ENCODE assay signal across 8 cellular contexts in the genomic region with DNA sequence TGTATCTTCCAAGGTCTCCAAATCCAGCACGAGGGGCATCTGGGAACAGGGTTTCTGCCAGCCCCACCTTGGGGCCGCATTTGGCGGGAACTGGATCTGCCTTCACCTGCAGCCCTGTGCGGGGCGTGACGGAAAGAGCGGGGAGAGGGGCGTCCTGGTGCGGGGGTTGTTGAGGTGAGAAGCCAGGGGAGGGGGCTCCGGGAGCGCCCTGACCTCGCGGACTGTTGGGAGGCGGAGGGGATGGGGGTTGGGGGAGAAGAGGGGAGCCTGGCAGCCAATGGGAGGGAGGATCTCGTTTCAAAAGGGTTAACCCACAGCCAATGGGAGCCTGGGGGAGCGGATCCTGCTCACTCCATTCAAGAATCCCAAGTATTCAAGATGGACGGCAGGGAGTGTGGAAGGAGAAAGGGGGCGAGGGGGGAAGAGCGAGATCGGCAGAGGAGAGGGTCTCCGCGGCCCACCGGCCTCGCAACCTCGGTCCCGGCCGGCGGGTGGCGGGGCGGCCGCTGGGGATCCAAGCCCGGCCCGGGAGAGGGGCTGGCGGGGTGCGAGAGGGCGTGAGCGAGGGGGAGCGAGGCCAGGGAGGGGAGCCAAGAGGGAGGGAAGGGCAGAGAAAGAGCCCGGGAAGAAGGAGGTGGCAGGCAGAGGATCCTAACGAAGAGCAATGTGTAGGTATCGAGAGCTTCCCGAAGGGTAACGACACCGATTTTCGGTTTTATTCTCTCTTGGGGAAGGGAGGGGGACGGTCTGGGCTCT. TPM values are rescaled to one million over a fixed set of nuclear protein-coding genes. Genes with fewer than 3 reads are reported as not detected.
DNase-seq lines count a peak whose midpoint lies in the region; ATAC-seq, FAIRE-seq and TF ChIP-seq lines count a peak whose summit lies in the region.

No MANE protein-coding gene starts in this region.

- peaks cover 8% of the 10 kb centered on the region for H3K27me3 Mint-ChIP-seq in activated naive CD8-positive, alpha-beta T cell
- H3K27me3 Mint-ChIP-seq in neural crest cell (ENCODE audit: low read depth) = peaks cover 12% of the 10 kb centered on the region

- peaks cover 26% of the 10 kb centered on the region for H3K4me1 ChIP-seq in A549

- no peak overlapping the region for H3K27ac Mint-ChIP-seq in activated naive CD8-positive, alpha-beta T cell
- peak overlapping the region; percentile 98 for H3K27ac Mint-ChIP-seq in neural crest cell (ENCODE audit: unreplicated experiment)

- ATAC-seq in A549 = peak; percentile 96 to 97
- no peak for ATAC-seq in GM21515 (IDR thresholded peaks at IDR 0.05; ENCODE audit: unreplicated experiment)
- no peak for ATAC-seq in HG03460 (IDR thresholded peaks at IDR 0.05; ENCODE audit: unreplicated experiment)

- H3K4me3 Mint-ChIP-seq in activated naive CD8-positive, alpha-beta T cell = peak overlapping the region; percentile 88
- H3K4me3 Mint-ChIP-seq in neural crest cell = peak overlapping the region; percentile 99

- WGBS in A549 (ENCODE audit: missing lambda C conversion rate) = 7% methylated on average over 21 of the region's 46 CpGs

- peak overlapping the region; percentile 99 for H3K27ac ChIP-seq in A549

- no peaks in the 10 kb centered on the region for H3K9me3 ChIP-seq in A549

- TF ChIP-seq CTCF in A549 (IDR thresholded peaks at IDR 0.05) (no peak), GM12875 (IDR thresholded peaks at IDR 0.05; ENCODE audit: borderline replicate concordance, insufficient read depth, low read depth, low read length) (no peak), neural crest cell (conservative IDR thresholded peaks at IDR 0.05) (no peak)

- no peaks in the 10 kb centered on the region for H3K36me3 Mint-ChIP-seq in activated naive CD8-positive, alpha-beta T cell
- H3K36me3 Mint-ChIP-seq in neural crest cell (ENCODE audit: low read depth) = peaks cover 17% of the 10 kb centered on the region

- H3K4me3 ChIP-seq in A549 (peak overlapping the region; percentile 89), GM12875 (ENCODE audit: low read depth, low read length) (peak overlapping the region; percentile 73)

- no peak for TF ChIP-seq RAD21 in A549 (conservative IDR thresholded peaks at IDR 0.05 in 1 of 2, IDR thresholded peaks at IDR 0.05 in 1 of 2)

- no peak for FAIRE-seq in A549 (lab: Jason Lieb, UNC)

- peak overlapping the region; percentile 87 for H3K4me2 ChIP-seq in A549

- POLR2A ChIA-PET in A549 (lab: Yijun Ruan, JAX) = no interaction called here

- TF ChIP-seq EP300 in A549 (IDR thresholded peaks at IDR 0.05) = no peak

- no peaks in the 10 kb centered on the region for H3K9me3 Mint-ChIP-seq in activated naive CD8-positive, alpha-beta T cell (ENCODE audit: low read depth)
- H3K9me3 Mint-ChIP-seq in neural crest cell = no peaks in the 10 kb centered on the region

- peaks cover 14% of the 10 kb centered on the region for H3K4me1 Mint-ChIP-seq in activated naive CD8-positive, alpha-beta T cell (ENCODE audit: low read depth)
- peaks cover 48% of the 10 kb centered on the region for H3K4me1 Mint-ChIP-seq in neural crest cell

- DNase-seq in A549 (ENCODE audit: low read depth in 1 of 2, low spot score in 1 of 2) = peak; percentile 89 to 99
- DNase-seq in NCI-H1930 (lab: John Stamatoyannopoulos, UW) = peak; percentile 80
- peak; percentile 82 for DNase-seq in glomerular visceral epithelial cell (ENCODE audit: extremely low spot score)
- DNase-seq in neural crest cell (ENCODE audit: low read depth, low spot score) = peak; percentile 72

- TF ChIP-seq POLR2A in A549 (IDR thresholded peaks at IDR 0.05; ENCODE audit: low read length) = peak; percentile 63

- CTCF ChIA-PET in A549 (lab: Yijun Ruan, JAX) = interaction anchor here (0.8 to 11.7 kb wide), 6 partner anchors 67 to 293 kb away, joined by 4 to 318 read pairs (median 47); a partner anchor contains a TSS

TF ChIP-seq in A549, 52 proteins besides CTCF, POLR2A, EP300 and RAD21:
- TF ChIP-seq RNF2 (IDR thresholded peaks at IDR 0.05; ENCODE audit: borderline replicate concordance, low read depth) (no peak), HOXB5 (CRISPR knock-in tag; IDR thresholded peaks at IDR 0.05) (no peak), TFCP2L1 (CRISPR knock-in tag; IDR thresholded peaks at IDR 0.05) (0 out of 2 replicates have a peak, but pooled peaks have one; percentile 28), ZSCAN20 (CRISPR knock-in tag; IDR thresholded peaks at IDR 0.05) (no peak), NFE2L2 (conservative IDR thresholded peaks at IDR 0.05; ENCODE audit: low read length) (no peak), POLR2AphosphoS2 (conservative IDR thresholded peaks at IDR 0.05; ENCODE audit: low read length) (no peak), JUN (IDR thresholded peaks at IDR 0.05) (peak; percentile 54 to 73; a peak in 3 of 5 replicates), CBX2 (IDR thresholded peaks at IDR 0.05; ENCODE audit: borderline replicate concordance, low read depth) (no peak), KDM5A (IDR thresholded peaks at IDR 0.05) (peak; percentile 87), PHF8 (IDR thresholded peaks at IDR 0.05; ENCODE audit: borderline replicate concordance, low read depth) (peak; percentile 84; the same call in 1 of the 2 replicates)
- TF ChIP-seq, protein P1, sequence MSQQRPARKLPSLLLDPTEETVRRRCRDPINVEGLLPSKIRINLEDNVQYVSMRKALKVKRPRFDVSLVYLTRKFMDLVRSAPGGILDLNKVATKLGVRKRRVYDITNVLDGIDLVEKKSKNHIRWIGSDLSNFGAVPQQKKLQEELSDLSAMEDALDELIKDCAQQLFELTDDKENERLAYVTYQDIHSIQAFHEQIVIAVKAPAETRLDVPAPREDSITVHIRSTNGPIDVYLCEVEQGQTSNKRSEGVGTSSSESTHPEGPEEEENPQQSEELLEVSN (IDR thresholded peaks at IDR 0.05; ENCODE audit: borderline replicate concordance, low read depth) = peak; percentile 84; the same call in 1 of the 2 replicates
- TF ChIP-seq, protein P2, sequence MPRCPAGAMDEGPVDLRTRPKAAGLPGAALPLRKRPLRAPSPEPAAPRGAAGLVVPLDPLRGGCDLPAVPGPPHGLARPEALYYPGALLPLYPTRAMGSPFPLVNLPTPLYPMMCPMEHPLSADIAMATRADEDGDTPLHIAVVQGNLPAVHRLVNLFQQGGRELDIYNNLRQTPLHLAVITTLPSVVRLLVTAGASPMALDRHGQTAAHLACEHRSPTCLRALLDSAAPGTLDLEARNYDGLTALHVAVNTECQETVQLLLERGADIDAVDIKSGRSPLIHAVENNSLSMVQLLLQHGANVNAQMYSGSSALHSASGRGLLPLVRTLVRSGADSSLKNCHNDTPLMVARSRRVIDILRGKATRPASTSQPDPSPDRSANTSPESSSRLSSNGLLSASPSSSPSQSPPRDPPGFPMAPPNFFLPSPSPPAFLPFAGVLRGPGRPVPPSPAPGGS (IDR thresholded peaks at IDR 0.05) = peak; percentile 76; the same call in 1 of the 3 replicates
- TF ChIP-seq, protein P3, sequence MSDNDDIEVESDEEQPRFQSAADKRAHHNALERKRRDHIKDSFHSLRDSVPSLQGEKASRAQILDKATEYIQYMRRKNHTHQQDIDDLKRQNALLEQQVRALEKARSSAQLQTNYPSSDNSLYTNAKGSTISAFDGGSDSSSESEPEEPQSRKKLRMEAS (IDR thresholded peaks at IDR 0.05) = peak; percentile 71

RNA-seq across cellular contexts. Expression of a gene that starts 11.5 kb away (rescaled TPM):
- polyA plus RNA-seq in A549 (2011; rRNA removed) = 0.04 and 0.13 TPM in 2 replicates
- 0.01 and 0.08 TPM in 2 replicates for polyA plus RNA-seq in A549 (2012; cell fraction: cytosol; rRNA removed)
- polyA plus RNA-seq in A549 (2012; cell fraction: nucleus; rRNA removed) = 0.04 TPM in 1 of 2 replicates, not detected in the other
- 0.04 to 0.06 TPM in 2 of 3 replicates, not detected in the other for polyA plus RNA-seq in A549 (2017; fragmentation: RNase III; extraction: RNeasy Plus Mini Kit Qiagen cat#74134 plus additional on column Dnase treatment)
- 0.10 and 0.17 TPM in 2 replicates for polyA minus RNA-seq in A549 (2011; rRNA and poly(A)+ RNA removed)
- total RNA-seq in neural crest cell = 0.37 and 0.55 TPM in 2 replicates

RNA-seq across cellular contexts. Expression of a gene that starts 19.4 kb away (rescaled TPM):
- polyA plus RNA-seq in A549 (2011; rRNA removed) = 22.8 and 24.2 TPM in 2 replicates
- polyA plus RNA-seq in A549 (2012; cell fraction: cytosol; rRNA removed) = 18.3 and 19.5 TPM in 2 replicates
- polyA plus RNA-seq in A549 (2012; cell fraction: nucleus; rRNA removed) = 16.0 and 24.4 TPM in 2 replicates
- polyA plus RNA-seq in A549 (2017; fragmentation: RNase III; extraction: RNeasy Plus Mini Kit Qiagen cat#74134 plus additional on column Dnase treatment) = 31.6 to 33.0 TPM (median 31.8 TPM) in 3 replicates
- polyA minus RNA-seq in A549 (2011; rRNA and poly(A)+ RNA removed) = 21.3 and 25.5 TPM in 2 replicates
- total RNA-seq in neural crest cell = 23.8 and 25.7 TPM in 2 replicates

RNA-seq across cellular contexts. Expression of a gene that starts 29.7 kb away (rescaled TPM):
- polyA plus RNA-seq in A549 (2011; rRNA removed) = 63.8 and 75.9 TPM in 2 replicates
- polyA plus RNA-seq in A549 (2012; cell fraction: cytosol; rRNA removed) = 49.6 and 59.2 TPM in 2 replicates
- 62.4 and 72.5 TPM in 2 replicates for polyA plus RNA-seq in A549 (2012; cell fraction: nucleus; rRNA removed)
- polyA plus RNA-seq in A549 (2017; fragmentation: RNase III; extraction: RNeasy Plus Mini Kit Qiagen cat#74134 plus additional on column Dnase treatment) = 44.1 to 47.1 TPM (median 46.5 TPM) in 3 replicates
- 116 and 122 TPM in 2 replicates for polyA minus RNA-seq in A549 (2011; rRNA and poly(A)+ RNA removed)
- 42.7 and 50.1 TPM in 2 replicates for total RNA-seq in neural crest cell

RNA-seq across cellular contexts. Expression of a gene that starts 40.7 kb away (rescaled TPM):
- polyA plus RNA-seq in A549 (2011; rRNA removed) (0.59 and 0.91 TPM in 2 replicates), A549 (2017; fragmentation: RNase III; extraction: RNeasy Plus Mini Kit Qiagen cat#74134 plus additional on column Dnase treatment) (0.10 to 0.63 TPM (median 0.53 TPM) in 3 replicates)
- 0.15 and 0.19 TPM in 2 replicates for polyA plus RNA-seq in A549 (2012; cell fraction: cytosol; rRNA removed)
- 0.07 TPM in 1 of 2 replicates, not detected in the other for polyA plus RNA-seq in A549 (2012; cell fraction: nucleus; rRNA removed)
- polyA minus RNA-seq in A549 (2011; rRNA and poly(A)+ RNA removed) = 0.79 and 1.1 TPM in 2 replicates
- total RNA-seq in neural crest cell = 28.0 and 31.7 TPM in 2 replicates

Comparison
In these comparisons a context has a peak if more than half of its experiments do, and no peak if none do; other contexts are left out.
1. ATAC-seq: peak in A549 (2 of 2); none in GM21515 (single experiment) and HG03460 (single experiment).
2. Peak in every context shown above with its lines, with median percentiles within 50 percentile points of each other: DNase-seq.